Comparison of ENCODE assay signal across 1 cellular context in genomic region chr6:38184041-38184779, GRCh38.
TF ChIP-seq lines count a peak whose summit lies in the region.

No MANE protein-coding gene starts in this region.

TF ChIP-seq in WTC11, 78 proteins besides CTCF, POLR2A, EP300 and RAD21 (continued from another document):
- no peak for TF ChIP-seq ZNF425 (CRISPR knock-in tag; conservative IDR thresholded peaks at IDR 0.05)
- no peak for TF ChIP-seq PRRX2 (CRISPR knock-in tag; IDR thresholded peaks at IDR 0.05)
- TF ChIP-seq TCF7 (CRISPR knock-in tag; IDR thresholded peaks at IDR 0.05; ENCODE audit: low read depth): no peak
- TF ChIP-seq GTF2I (CRISPR knock-in tag; conservative IDR thresholded peaks at IDR 0.05): no peak
- TF ChIP-seq FOXP1 (CRISPR knock-in tag; IDR thresholded peaks at IDR 0.05; ENCODE audit: borderline replicate concordance): no peak
- no peak for TF ChIP-seq RORB (CRISPR knock-in tag; IDR thresholded peaks at IDR 0.05)
- TF ChIP-seq SMAD4 (CRISPR knock-in tag; IDR thresholded peaks at IDR 0.05): no peak
- TF ChIP-seq, protein P1, sequence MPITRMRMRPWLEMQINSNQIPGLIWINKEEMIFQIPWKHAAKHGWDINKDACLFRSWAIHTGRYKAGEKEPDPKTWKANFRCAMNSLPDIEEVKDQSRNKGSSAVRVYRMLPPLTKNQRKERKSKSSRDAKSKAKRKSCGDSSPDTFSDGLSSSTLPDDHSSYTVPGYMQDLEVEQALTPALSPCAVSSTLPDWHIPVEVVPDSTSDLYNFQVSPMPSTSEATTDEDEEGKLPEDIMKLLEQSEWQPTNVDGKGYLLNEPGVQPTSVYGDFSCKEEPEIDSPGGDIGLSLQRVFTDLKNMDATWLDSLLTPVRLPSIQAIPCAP (CRISPR knock-in tag; IDR thresholded peaks at IDR 0.05): no peak
- TF ChIP-seq, protein P2, sequence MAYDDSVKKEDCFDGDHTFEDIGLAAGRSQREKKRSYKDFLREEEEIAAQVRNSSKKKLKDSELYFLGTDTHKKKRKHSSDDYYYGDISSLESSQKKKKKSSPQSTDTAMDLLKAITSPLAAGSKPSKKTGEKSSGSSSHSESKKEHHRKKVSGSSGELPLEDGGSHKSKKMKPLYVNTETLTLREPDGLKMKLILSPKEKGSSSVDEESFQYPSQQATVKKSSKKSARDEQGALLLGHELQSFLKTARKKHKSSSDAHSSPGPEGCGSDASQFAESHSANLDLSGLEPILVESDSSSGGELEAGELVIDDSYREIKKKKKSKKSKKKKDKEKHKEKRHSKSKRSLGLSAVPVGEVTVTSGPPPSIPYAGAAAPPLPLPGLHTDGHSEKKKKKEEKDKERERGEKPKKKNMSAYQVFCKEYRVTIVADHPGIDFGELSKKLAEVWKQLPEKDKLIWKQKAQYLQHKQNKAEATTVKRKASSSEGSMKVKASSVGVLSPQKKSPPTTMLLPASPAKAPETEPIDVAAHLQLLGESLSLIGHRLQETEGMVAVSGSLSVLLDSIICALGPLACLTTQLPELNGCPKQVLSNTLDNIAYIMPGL (CRISPR knock-in tag; IDR thresholded peaks at IDR 0.05): no peak
- TF ChIP-seq CREM (CRISPR knock-in tag; IDR thresholded peaks at IDR 0.05): no peak
- TF ChIP-seq ETV6 (CRISPR knock-in tag; IDR thresholded peaks at IDR 0.05): no peak
- TF ChIP-seq FOXJ3 (CRISPR knock-in tag; IDR thresholded peaks at IDR 0.05; ENCODE audit: borderline replicate concordance): no peak
- TF ChIP-seq SOX15 (CRISPR knock-in tag; IDR thresholded peaks at IDR 0.05): no peak
- TF ChIP-seq ESRRA (CRISPR knock-in tag; IDR thresholded peaks at IDR 0.05; ENCODE audit: borderline replicate concordance): no peak
- no peak for TF ChIP-seq ZMAT4 (CRISPR knock-in tag; IDR thresholded peaks at IDR 0.05)
